In the genomic region with DNA sequence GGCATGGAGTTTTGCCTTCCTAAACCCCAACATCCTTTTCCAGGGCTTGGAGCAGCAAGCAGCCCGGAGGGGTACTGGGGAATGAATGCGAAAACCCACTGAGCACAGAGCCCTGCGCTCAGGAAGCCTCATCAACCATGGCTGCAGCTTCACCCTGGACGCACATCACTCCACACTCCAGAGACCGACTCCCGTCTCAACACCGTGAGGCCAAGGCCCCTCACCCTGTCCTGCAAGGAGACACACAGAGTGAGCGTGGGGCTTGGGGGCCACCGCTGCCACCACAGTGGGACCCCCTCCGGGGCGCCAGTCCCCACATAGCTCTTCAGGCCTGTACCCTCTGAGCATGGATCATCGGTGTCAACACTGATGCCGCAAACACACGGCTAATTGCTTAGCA, we compare ENCODE assay signal across 27 cellular contexts. TPM values are rescaled to one million over a fixed set of nuclear protein-coding genes. Genes with fewer than 3 reads are reported as not detected.
DNase-seq lines count a peak whose midpoint lies in the region; ATAC-seq, FAIRE-seq and TF ChIP-seq lines count a peak whose summit lies in the region.
"Had no signal": no experiment of that assay in that cellular context is flagged by ENCODE, and none has a peak within 500 bp of the region (broad histone marks: within the 10 kb centered on the region; RNA-seq: fewer than 3 reads in every experiment).

No MANE protein-coding gene starts in this region.

- H3K4me3 ChIP-seq in CD8-positive, alpha-beta T cell (ENCODE audit: low read depth, low read length): no peak overlapping the region
- no peak overlapping the region for H3K4me3 ChIP-seq in naive thymus-derived CD4-positive, alpha-beta T cell (ENCODE audit: low read length)
- no peak overlapping the region for H3K4me3 ChIP-seq in breast epithelium
- H3K4me3 ChIP-seq: A549, GM23338, HAP-1, K562, MG63, Peyer's patch had no signal

- TF ChIP-seq POLR2A in breast epithelium (IDR thresholded peaks at IDR 0.05): no peak

- H3K4me3 Mint-ChIP-seq in activated CD4-positive, alpha-beta memory T cell treated with anti-CD3 and anti-CD28 coated beads for 36 hours: no peak overlapping the region
- no peak overlapping the region for H3K4me3 Mint-ChIP-seq in activated CD4-positive, alpha-beta memory T cell treated with anti-CD3 and anti-CD28 coated beads, Interleukin-2, amount 10 ng/mL, durations not matched to agents 7 days and 5 days
- peak overlapping the region; percentile 15 for H3K4me3 Mint-ChIP-seq in CD8-positive, alpha-beta T cell
- H3K4me3 Mint-ChIP-seq in naive thymus-derived CD4-positive, alpha-beta T cell: peak overlapping the region in 2 of 10 donors; percentile 10 to 85
- H3K4me3 Mint-ChIP-seq in stimulated activated memory B cell treated with anti-CD40 and anti-IgM and Interleukin-4, amounts not matched to agents 10 μg/mL and 1 μg/mL and 100 μg/mL, for 72 hours: no peak overlapping the region
- H3K4me3 Mint-ChIP-seq: GM23338 had no signal

- POLR2A ChIA-PET in activated CD4-positive, alpha-beta memory T cell treated with anti-CD3 and anti-CD28 coated beads for 36 hours (lab: Charles Lee): no interaction called here
- POLR2A ChIA-PET in activated CD4-positive, alpha-beta memory T cell treated with anti-CD3 and anti-CD28 coated beads, Interleukin-2, amount 10 ng/mL, durations not matched to agents 7 days and 5 days (lab: Charles Lee): no interaction called here
- POLR2A ChIA-PET in CD8-positive, alpha-beta T cell (lab: Charles Lee): no interaction called here
- POLR2A ChIA-PET in naive thymus-derived CD4-positive, alpha-beta T cell (lab: Charles Lee): no interaction called here

- peak overlapping the region; percentile 8 for H3K27ac Mint-ChIP-seq in activated CD4-positive, alpha-beta memory T cell treated with anti-CD3 and anti-CD28 coated beads for 36 hours
- no peak overlapping the region for H3K27ac Mint-ChIP-seq in activated CD4-positive, alpha-beta memory T cell treated with anti-CD3 and anti-CD28 coated beads, Interleukin-2, amount 10 ng/mL, durations not matched to agents 7 days and 5 days
- H3K27ac Mint-ChIP-seq in CD8-positive, alpha-beta T cell: no peak overlapping the region
- H3K27ac Mint-ChIP-seq in naive thymus-derived CD4-positive, alpha-beta T cell: peak overlapping the region in 8 of 9 donors; percentile 30 to 95 (median 73)
- peak overlapping the region; percentile 81 for H3K27ac Mint-ChIP-seq in stimulated activated memory B cell treated with anti-CD40 and anti-IgM and Interleukin-4, amounts not matched to agents 10 μg/mL and 1 μg/mL and 100 μg/mL, for 72 hours
- H3K27ac Mint-ChIP-seq: GM23338 had no signal

- TF ChIP-seq CTCF in CD8-positive, alpha-beta T cell (IDR thresholded peaks at IDR 0.05): no peak
- TF ChIP-seq CTCF in breast epithelium (IDR thresholded peaks at IDR 0.05): no peak

- H3K9me3 ChIP-seq in CD8-positive, alpha-beta T cell (ENCODE audit: low read length): no peaks in the 10 kb centered on the region
- H3K9me3 ChIP-seq in naive thymus-derived CD4-positive, alpha-beta T cell (ENCODE audit: control insufficient read depth in 2 of 3, low read length in 3 of 3): no peaks in the 10 kb centered on the region
- no peaks in the 10 kb centered on the region for H3K9me3 ChIP-seq in breast epithelium
- H3K9me3 ChIP-seq: A549, BE2C, HAP-1, MG63, Peyer's patch had no signal

- no peak overlapping the region for H3K27ac ChIP-seq in CD8-positive, alpha-beta T cell (ENCODE audit: low read depth, low read length)
- no peak overlapping the region for H3K27ac ChIP-seq in naive thymus-derived CD4-positive, alpha-beta T cell (ENCODE audit: low read depth, low read length)
- no peak overlapping the region for H3K27ac ChIP-seq in breast epithelium
- H3K27ac ChIP-seq: A549, HL-60, Peyer's patch had no signal

- intact Hi-C loops in activated CD4-positive, alpha-beta memory T cell treated with anti-CD3 and anti-CD28 coated beads for 36 hours (cut with micrococcal nuclease): no loop called here
- intact Hi-C loops in CD8-positive, alpha-beta T cell (cut with DNase I, micrococcal nuclease): loop anchor here in 1 of 2 experiments (10.0 kb wide), 1 partner anchor 406 kb away; no protein-coding TSS in a partner anchor
- intact Hi-C loops in naive thymus-derived CD4-positive, alpha-beta T cell (cut with micrococcal nuclease): no loop called here
- intact Hi-C loops in breast epithelium (cut with DNase I; ENCODE audit: low total_unique reads): loop anchor here (10.0 kb wide), 1 partner anchor 226 kb away; no protein-coding TSS in a partner anchor

- H3K9me3 Mint-ChIP-seq in activated CD4-positive, alpha-beta memory T cell treated with anti-CD3 and anti-CD28 coated beads for 36 hours: no peaks in the 10 kb centered on the region
- H3K9me3 Mint-ChIP-seq in activated CD4-positive, alpha-beta memory T cell treated with anti-CD3 and anti-CD28 coated beads, Interleukin-2, amount 10 ng/mL, durations not matched to agents 7 days and 5 days: no peaks in the 10 kb centered on the region
- H3K9me3 Mint-ChIP-seq in CD8-positive, alpha-beta T cell: no peaks in the 10 kb centered on the region
- H3K9me3 Mint-ChIP-seq in naive thymus-derived CD4-positive, alpha-beta T cell: peaks cover 0 to 2% (median 0%) of the 10 kb centered on the region in 11 donors
- no peaks in the 10 kb centered on the region for H3K9me3 Mint-ChIP-seq in stimulated activated memory B cell treated with anti-CD40 and anti-IgM and Interleukin-4, amounts not matched to agents 10 μg/mL and 1 μg/mL and 100 μg/mL, for 72 hours
- H3K9me3 Mint-ChIP-seq: CD4-positive, alpha-beta memory T cell; GM23338 had no signal

- H3K27me3 ChIP-seq in CD8-positive, alpha-beta T cell (ENCODE audit: insufficient read depth, low read length): no peaks in the 10 kb centered on the region
- no peaks in the 10 kb centered on the region for H3K27me3 ChIP-seq in naive thymus-derived CD4-positive, alpha-beta T cell (ENCODE audit: control insufficient read depth in 2 of 2, insufficient read depth in 2 of 2, low read length in 2 of 2)
- no peaks in the 10 kb centered on the region for H3K27me3 ChIP-seq in breast epithelium
- H3K27me3 ChIP-seq: BE2C, MG63, Peyer's patch had no signal

- peaks cover 18% of the 10 kb centered on the region for H3K4me1 Mint-ChIP-seq in activated CD4-positive, alpha-beta memory T cell treated with anti-CD3 and anti-CD28 coated beads for 36 hours (ENCODE audit: low read depth)
- peaks cover 33% of the 10 kb centered on the region for H3K4me1 Mint-ChIP-seq in activated CD4-positive, alpha-beta memory T cell treated with anti-CD3 and anti-CD28 coated beads, Interleukin-2, amount 10 ng/mL, durations not matched to agents 7 days and 5 days
- H3K4me1 Mint-ChIP-seq in CD8-positive, alpha-beta T cell (ENCODE audit: low read depth): peaks cover 26% of the 10 kb centered on the region
- peaks cover 22 to 51% (median 33%) of the 10 kb centered on the region in 7 donors for H3K4me1 Mint-ChIP-seq in naive thymus-derived CD4-positive, alpha-beta T cell
- H3K4me1 Mint-ChIP-seq in stimulated activated memory B cell treated with anti-CD40 and anti-IgM and Interleukin-4, amounts not matched to agents 10 μg/mL and 1 μg/mL and 100 μg/mL, for 72 hours: peaks cover 24% of the 10 kb centered on the region

- no peaks in the 10 kb centered on the region for H3K27me3 Mint-ChIP-seq in activated CD4-positive, alpha-beta memory T cell treated with anti-CD3 and anti-CD28 coated beads for 36 hours
- H3K27me3 Mint-ChIP-seq in activated CD4-positive, alpha-beta memory T cell treated with anti-CD3 and anti-CD28 coated beads, Interleukin-2, amount 10 ng/mL, durations not matched to agents 7 days and 5 days: no peaks in the 10 kb centered on the region
- no peaks in the 10 kb centered on the region for H3K27me3 Mint-ChIP-seq in CD8-positive, alpha-beta T cell (ENCODE audit: low read depth)
- H3K27me3 Mint-ChIP-seq in naive thymus-derived CD4-positive, alpha-beta T cell: no peaks in the 10 kb centered on the region
- H3K27me3 Mint-ChIP-seq in stimulated activated memory B cell treated with anti-CD40 and anti-IgM and Interleukin-4, amounts not matched to agents 10 μg/mL and 1 μg/mL and 100 μg/mL, for 72 hours: no peaks in the 10 kb centered on the region
- H3K27me3 Mint-ChIP-seq: CD4-positive, alpha-beta memory T cell had no signal

- ATAC-seq in CD8-positive, alpha-beta T cell: no peak
- no peak for ATAC-seq in naive thymus-derived CD4-positive, alpha-beta T cell
- ATAC-seq in stimulated activated memory B cell treated with anti-CD40 and anti-IgM and Interleukin-4, amounts not matched to agents 10 μg/mL and 1 μg/mL and 100 μg/mL, for 72 hours: no peak
- ATAC-seq: A549, GM23338, HepG2, K562 had no signal

- DNase-seq in activated CD4-positive, alpha-beta memory T cell treated with anti-CD3 and anti-CD28 coated beads for 36 hours: no peak
- DNase-seq in activated CD4-positive, alpha-beta memory T cell treated with anti-CD3 and anti-CD28 coated beads, Interleukin-2, amount 10 ng/mL, durations not matched to agents 7 days and 5 days: no peak
- no peak for DNase-seq in CD8-positive, alpha-beta T cell
- no peak for DNase-seq in naive thymus-derived CD4-positive, alpha-beta T cell
- no peak for DNase-seq in breast epithelium (ENCODE audit: low spot score in 2 of 2)
- no peak for DNase-seq in RCC 7860 (ENCODE audit: low spot score)
- DNase-seq in DMS 273 treated with DMSO at 0.1 percent for 48 hours (lab: John Stamatoyannopoulos, UW): no peak
- DNase-seq: BE2C; CD4-positive, alpha-beta memory T cell; DMS153; MG63; NCI-H1417; NCI-H1694 treated with DMSO at 0.1 percent for 48 hours; NCI-H2081 treated with DMSO at 0.1 percent for 48 hours; NCI-H446; NCI-H526; Peyer's patch had no signal

- FAIRE-seq in RCC 7860 (lab: Jason Lieb, UNC): no peak
- FAIRE-seq: A549, GM12891, HepG2, K562 had no signal

- CTCF ChIA-PET in activated CD4-positive, alpha-beta memory T cell treated with anti-CD3 and anti-CD28 coated beads for 36 hours (lab: Charles Lee): no interaction called here
- CTCF ChIA-PET in activated CD4-positive, alpha-beta memory T cell treated with anti-CD3 and anti-CD28 coated beads, Interleukin-2, amount 10 ng/mL, durations not matched to agents 7 days and 5 days (lab: Charles Lee): no interaction called here
- CTCF ChIA-PET in CD8-positive, alpha-beta T cell (lab: Charles Lee): no interaction called here
- CTCF ChIA-PET in naive thymus-derived CD4-positive, alpha-beta T cell (lab: Charles Lee): no interaction called here

- no peaks in the 10 kb centered on the region for H3K36me3 ChIP-seq in CD8-positive, alpha-beta T cell (ENCODE audit: insufficient read depth, low read length)
- no peaks in the 10 kb centered on the region for H3K36me3 ChIP-seq in naive thymus-derived CD4-positive, alpha-beta T cell (ENCODE audit: control insufficient read depth in 2 of 3, insufficient read depth in 3 of 3, low read length in 3 of 3)
- no peaks in the 10 kb centered on the region for H3K36me3 ChIP-seq in breast epithelium
- H3K36me3 ChIP-seq: BE2C, HAP-1, MG63, Peyer's patch had no signal

- H3K36me3 Mint-ChIP-seq in activated CD4-positive, alpha-beta memory T cell treated with anti-CD3 and anti-CD28 coated beads for 36 hours: no peaks in the 10 kb centered on the region
- no peaks in the 10 kb centered on the region for H3K36me3 Mint-ChIP-seq in activated CD4-positive, alpha-beta memory T cell treated with anti-CD3 and anti-CD28 coated beads, Interleukin-2, amount 10 ng/mL, durations not matched to agents 7 days and 5 days (ENCODE audit: low read depth)
- no peaks in the 10 kb centered on the region for H3K36me3 Mint-ChIP-seq in CD8-positive, alpha-beta T cell
- peaks cover 0 to 10% (median 2%) of the 10 kb centered on the region in 5 donors for H3K36me3 Mint-ChIP-seq in naive thymus-derived CD4-positive, alpha-beta T cell
- no peaks in the 10 kb centered on the region for H3K36me3 Mint-ChIP-seq in stimulated activated memory B cell treated with anti-CD40 and anti-IgM and Interleukin-4, amounts not matched to agents 10 μg/mL and 1 μg/mL and 100 μg/mL, for 72 hours

- peaks cover 25% of the 10 kb centered on the region for H3K4me1 ChIP-seq in CD8-positive, alpha-beta T cell (ENCODE audit: insufficient read depth, low read length)
- H3K4me1 ChIP-seq in naive thymus-derived CD4-positive, alpha-beta T cell (ENCODE audit: control insufficient read depth in 2 of 2, insufficient read depth in 2 of 2, low read length in 2 of 2): peaks cover 0 to 12% of the 10 kb centered on the region in 2 donors
- no peaks in the 10 kb centered on the region for H3K4me1 ChIP-seq in breast epithelium
- H3K4me1 ChIP-seq: A549, BE2C, HAP-1 had no signal

RNA-seq across cellular contexts. Expression of a gene that starts 41.9 kb away (rescaled TPM):
- total RNA-seq in activated CD4-positive, alpha-beta memory T cell treated with anti-CD3 and anti-CD28 coated beads for 36 hours: 1 to 10 TPM; 7.0 to 7.2 TPM
- 1 to 10 TPM; 5.4 to 6.7 TPM for total RNA-seq in activated CD4-positive, alpha-beta memory T cell treated with anti-CD3 and anti-CD28 coated beads, Interleukin-2, amount 10 ng/mL, durations not matched to agents 7 days and 5 days
- 1 to 10 TPM; 1.0 to 1.8 TPM for total RNA-seq in CD8-positive, alpha-beta T cell
- total RNA-seq in naive thymus-derived CD4-positive, alpha-beta T cell: 10 to 100 TPM in 2 of 5 experiments, 1 to 10 TPM in 2, under 1 TPM in 1; 0.66 to 60.0 (median 9.4) TPM
- 10 to 100 TPM in 1 of 2 donors, under 1 TPM in 1; 0.35 to 18.2 TPM for polyA plus RNA-seq in naive thymus-derived CD4-positive, alpha-beta T cell
- 1 to 10 TPM; 1.9 to 2.3 (median 2.1) TPM for total RNA-seq in breast epithelium
- total RNA-seq: HT-29, K562, OCI-LY7 had no signal

Comparison
In these comparisons a context has a peak if more than half of its experiments do, and no peak if none do; other contexts are left out.
1. H3K27ac Mint-ChIP-seq: peak in activated CD4-positive, alpha-beta memory T cell treated with anti-CD3 and anti-CD28 coated beads for 36 hours (single experiment), naive thymus-derived CD4-positive, alpha-beta T cell (8 of 9) and stimulated activated memory B cell treated with anti-CD40 and anti-IgM and Interleukin-4, amounts not matched to agents 10 μg/mL and 1 μg/mL and 100 μg/mL, for 72 hours (single experiment); none in activated CD4-positive, alpha-beta memory T cell treated with anti-CD3 and anti-CD28 coated beads, Interleukin-2, amount 10 ng/mL, durations not matched to agents 7 days and 5 days (single experiment) and CD8-positive, alpha-beta T cell (single experiment).